In genomic region chr10:44467900-44468299, GRCh38 we compare ENCODE assay signal across 33 cellular contexts.
"Had no signal": no experiment of that assay in that cellular context is flagged by ENCODE, and none has a peak within 500 bp of the region (broad histone marks: within the 10 kb centered on the region; RNA-seq: fewer than 3 reads in every experiment).

No MANE protein-coding gene starts in this region.

- DNase-seq: activated B cell treated with CpG ODN at 0.5 μM for 24 hours; activated CD4-positive, alpha-beta T cell treated with anti-CD3 and anti-CD28 coated beads for 48 hours; activated CD4-positive, alpha-beta T cell treated with anti-CD3 and anti-CD28 coated beads, Interleukin-2, amount 50 U/mL, for 1 hour; activated CD4-positive, alpha-beta T cell treated with anti-CD3 and anti-CD28 coated beads, Interleukin-2, amount 50 U/mL, for 48 hours; activated CD8-positive, alpha-beta memory T cell treated with anti-CD3 and anti-CD28 coated beads, Interleukin-2, amount 10 ng/mL, durations not matched to agents 7 days and 5 days; activated CD8-positive, alpha-beta memory T cell treated with anti-CD3 and anti-CD28 coated beads, Interleukin-2, amount 50 U/mL, for 4 hours; activated CD8-positive, alpha-beta T cell treated with anti-CD3 and anti-CD28 coated beads, Interleukin-2, amount 10 ng/mL, durations not matched to agents 7 days and 5 days; activated effector memory CD4-positive, alpha-beta T cell treated with anti-CD3 and anti-CD28 coated beads, Interleukin-2, amount 50 U/mL, for 16 hours; activated naive CD4-positive, alpha-beta T cell treated with anti-CD3 and anti-CD28 coated beads for 36 hours; activated naive CD8-positive, alpha-beta T cell treated with anti-CD3 and anti-CD28 coated beads for 36 hours; activated naive CD8-positive, alpha-beta T cell treated with anti-CD3 and anti-CD28 coated beads, Interleukin-2, amount 50 U/mL, for 24 hours; activated T-cell treated with anti-CD3 and anti-CD28 coated beads, Interleukin-2, amount 50 U/mL, for 1 hour; activated T-cell treated with anti-CD3 and anti-CD28 coated beads, Interleukin-2, amount 50 U/mL, for 48 hours; adrenal gland; amygdala; aorta; body of pancreas; caudate nucleus; dermis blood vessel endothelial cell; effector CD4-positive, alpha-beta T cell; effector memory CD8-positive, alpha-beta T cell; erythroblast; foreskin keratinocyte; gastrocnemius medialis; glutamatergic neuron; heart right ventricle; T-helper 1 cell; T-helper 17 cell; T1000; WERI-Rb-1 had no signal

- H3K27ac ChIP-seq: adrenal gland, body of pancreas, coronary artery, esophagus muscularis mucosa, foreskin keratinocyte, gastrocnemius medialis, heart right ventricle, WERI-Rb-1 had no signal

- H3K27me3 ChIP-seq: adrenal gland, body of pancreas, foreskin keratinocyte had no signal

- H3K4me3 ChIP-seq: adrenal gland, body of pancreas, coronary artery, esophagus muscularis mucosa, gastrocnemius medialis, heart right ventricle had no signal

- H3K36me3 ChIP-seq: adrenal gland, esophagus muscularis mucosa, gastrocnemius medialis, heart right ventricle, WERI-Rb-1 had no signal

- ATAC-seq: activated CD4-positive, CD25-positive, alpha-beta regulatory T cell treated with anti-CD3 and anti-CD28 coated beads, Interleukin-2, amount 50 U/mL, for 24 hours; activated CD8-positive, alpha-beta memory T cell treated with anti-CD3 and anti-CD28 coated beads, Interleukin-2, amount 10 ng/mL, durations not matched to agents 7 days and 5 days; activated CD8-positive, alpha-beta T cell treated with anti-CD3 and anti-CD28 coated beads, Interleukin-2, amount 10 ng/mL, durations not matched to agents 7 days and 5 days; activated naive CD8-positive, alpha-beta T cell treated with anti-CD3 and anti-CD28 coated beads, Interleukin-2, amount 50 U/mL, for 24 hours; body of pancreas; effector memory CD8-positive, alpha-beta T cell; foreskin keratinocyte; gastrocnemius medialis; heart right ventricle; T-helper 17 cell had no signal

- H3K4me1 ChIP-seq: adrenal gland, body of pancreas, foreskin keratinocyte had no signal

- H3K9me3 ChIP-seq: adrenal gland, body of pancreas, esophagus muscularis mucosa, gastrocnemius medialis, heart right ventricle had no signal
